9 cellular contexts compared by ENCODE assay signal in genomic region chr13:98761979-98762616, GRCh38. TPM values are rescaled to one million over a fixed set of nuclear protein-coding genes. Genes with fewer than 3 reads are reported as not detected.
DNase-seq lines count a peak whose midpoint lies in the region; ATAC-seq and TF ChIP-seq lines count a peak whose summit lies in the region.
"Had no signal": no experiment of that assay in that cellular context is flagged by ENCODE, and none has a peak within 500 bp of the region (broad histone marks: within the 10 kb centered on the region; RNA-seq: fewer than 3 reads in every experiment).

No MANE protein-coding gene starts in this region.

- H3K4me3 Mint-ChIP-seq in CD4-positive, CD25-positive, alpha-beta regulatory T cell: peak overlapping the region in 1 of 4 donors; percentile 65
- H3K4me3 Mint-ChIP-seq in activated T-helper 1 cell treated with anti-CD3 and anti-CD28 coated beads, Interleukin-12 subunit alpha, Interleukin-12 subunit beta, Interleukin-2, Interleukin-4 antibody, amounts not matched to agents 30 ng/mL and 10 ng/mL and 1 ng/mL, durations not matched to agents 14 hours and 24 hours and 36 hours: peak overlapping the region; percentile 37
- no peak overlapping the region for H3K4me3 Mint-ChIP-seq in nephron progenitor cell
- H3K4me3 Mint-ChIP-seq in immature natural killer cell: no peak overlapping the region
- H3K4me3 Mint-ChIP-seq: brain had no signal

- H3K27me3 Mint-ChIP-seq in CD4-positive, CD25-positive, alpha-beta regulatory T cell: peaks cover 11% of the 10 kb centered on the region
- H3K27me3 Mint-ChIP-seq in activated T-helper 1 cell treated with anti-CD3 and anti-CD28 coated beads, Interleukin-12 subunit alpha, Interleukin-12 subunit beta, Interleukin-2, Interleukin-4 antibody, amounts not matched to agents 30 ng/mL and 10 ng/mL and 1 ng/mL, durations not matched to agents 14 hours and 24 hours and 36 hours (ENCODE audit: insufficient read depth): no peaks in the 10 kb centered on the region
- H3K27me3 Mint-ChIP-seq in nephron progenitor cell (ENCODE audit: low read depth, poor library complexity) (peaks cover 9% of the 10 kb centered on the region), immature natural killer cell (ENCODE audit: low read depth in 3 of 3) (peaks cover 0 to 6% (median 1%) of the 10 kb centered on the region in 3 donors)

- no peaks in the 10 kb centered on the region for H3K4me1 Mint-ChIP-seq in CD4-positive, CD25-positive, alpha-beta regulatory T cell
- peaks cover 8% of the 10 kb centered on the region for H3K4me1 Mint-ChIP-seq in activated T-helper 1 cell treated with anti-CD3 and anti-CD28 coated beads, Interleukin-12 subunit alpha, Interleukin-12 subunit beta, Interleukin-2, Interleukin-4 antibody, amounts not matched to agents 30 ng/mL and 10 ng/mL and 1 ng/mL, durations not matched to agents 14 hours and 24 hours and 36 hours (ENCODE audit: low read depth)
- H3K4me1 Mint-ChIP-seq in nephron progenitor cell (peaks cover 8% of the 10 kb centered on the region), immature natural killer cell (no peaks in the 10 kb centered on the region)

- H3K9ac ChIP-seq in mucosa of rectum (ENCODE audit: low read depth in 1 of 2, low read length in 2 of 2): no peak overlapping the region

- no peak for ATAC-seq in CD4-positive, CD25-positive, alpha-beta regulatory T cell (ENCODE audit: low read depth in 2 of 2)
- peak; percentile 15 for ATAC-seq in GM21529 (IDR thresholded peaks at IDR 0.05; ENCODE audit: unreplicated experiment)

- peak overlapping the region; percentile 13 for H3K4me3 ChIP-seq in CD4-positive, CD25-positive, alpha-beta regulatory T cell (ENCODE audit: low read depth, low read length)
- H3K4me3 ChIP-seq in mucosa of rectum (ENCODE audit: low read length in 2 of 2) (peak overlapping the region; percentile 17 to 63), ascending aorta (no peak overlapping the region)

- peak overlapping the region in 1 of 3 donors; percentile 57 for H3K27ac Mint-ChIP-seq in CD4-positive, CD25-positive, alpha-beta regulatory T cell
- H3K27ac Mint-ChIP-seq in activated T-helper 1 cell treated with anti-CD3 and anti-CD28 coated beads, Interleukin-12 subunit alpha, Interleukin-12 subunit beta, Interleukin-2, Interleukin-4 antibody, amounts not matched to agents 30 ng/mL and 10 ng/mL and 1 ng/mL, durations not matched to agents 14 hours and 24 hours and 36 hours: no peak overlapping the region
- H3K27ac Mint-ChIP-seq in nephron progenitor cell (no peak overlapping the region), immature natural killer cell (no peak overlapping the region)
- H3K27ac Mint-ChIP-seq: brain had no signal

- no peaks in the 10 kb centered on the region for H3K27me3 ChIP-seq in CD4-positive, CD25-positive, alpha-beta regulatory T cell (ENCODE audit: control insufficient read depth, insufficient read depth, low read length)
- H3K27me3 ChIP-seq in mucosa of rectum (ENCODE audit: control insufficient read depth in 2 of 2, insufficient read depth in 2 of 2, low read length in 2 of 2): no peaks in the 10 kb centered on the region
- H3K27me3 ChIP-seq in ascending aorta: no peaks in the 10 kb centered on the region

- H3K4me1 ChIP-seq in CD4-positive, CD25-positive, alpha-beta regulatory T cell (ENCODE audit: control insufficient read depth, insufficient read depth, low read length, poor library complexity, severe bottlenecking): no peaks in the 10 kb centered on the region
- H3K4me1 ChIP-seq in mucosa of rectum (ENCODE audit: control insufficient read depth in 2 of 2, insufficient read depth in 2 of 2, low read length in 2 of 2) (peaks cover 0 to 5% of the 10 kb centered on the region in 2 donors), ascending aorta (no peaks in the 10 kb centered on the region)

- DNase-seq in CD4-positive, CD25-positive, alpha-beta regulatory T cell: no peak
- DNase-seq in activated T-helper 1 cell treated with anti-CD3 and anti-CD28 coated beads, Interleukin-12 subunit alpha, Interleukin-12 subunit beta, Interleukin-2, Interleukin-4 antibody, amounts not matched to agents 30 ng/mL and 10 ng/mL and 1 ng/mL, durations not matched to agents 14 hours and 24 hours and 36 hours (ENCODE audit: low spot score): no peak
- no peak for DNase-seq in nephron progenitor cell
- DNase-seq in GDM1 (lab: John Stamatoyannopoulos, UW): no peak
- DNase-seq in immature natural killer cell: no peak
- no peak for DNase-seq in ascending aorta (ENCODE audit: low spot score in 2 of 2)

- peaks cover 2% of the 10 kb centered on the region for H3K36me3 Mint-ChIP-seq in CD4-positive, CD25-positive, alpha-beta regulatory T cell
- no peaks in the 10 kb centered on the region for H3K36me3 Mint-ChIP-seq in activated T-helper 1 cell treated with anti-CD3 and anti-CD28 coated beads, Interleukin-12 subunit alpha, Interleukin-12 subunit beta, Interleukin-2, Interleukin-4 antibody, amounts not matched to agents 30 ng/mL and 10 ng/mL and 1 ng/mL, durations not matched to agents 14 hours and 24 hours and 36 hours (ENCODE audit: low read depth)
- H3K36me3 Mint-ChIP-seq in nephron progenitor cell (ENCODE audit: low read depth): peaks cover 4% of the 10 kb centered on the region
- peaks cover 0 to 3% (median 0%) of the 10 kb centered on the region in 3 donors for H3K36me3 Mint-ChIP-seq in immature natural killer cell

- no peaks in the 10 kb centered on the region for H3K36me3 ChIP-seq in CD4-positive, CD25-positive, alpha-beta regulatory T cell (ENCODE audit: control insufficient read depth, insufficient read depth, low read length)
- no peaks in the 10 kb centered on the region for H3K36me3 ChIP-seq in mucosa of rectum (ENCODE audit: control insufficient read depth in 2 of 2, insufficient read depth in 2 of 2, low read length in 2 of 2)
- H3K36me3 ChIP-seq in ascending aorta: no peaks in the 10 kb centered on the region

- no peaks in the 10 kb centered on the region for H3K9me3 ChIP-seq in CD4-positive, CD25-positive, alpha-beta regulatory T cell (ENCODE audit: control insufficient read depth in 2 of 2, low read length in 2 of 2)
- H3K9me3 ChIP-seq in mucosa of rectum (ENCODE audit: control insufficient read depth in 2 of 2, low read length in 2 of 2) (no peaks in the 10 kb centered on the region), ascending aorta (no peaks in the 10 kb centered on the region)

- peaks cover 0 to 8% (median 2%) of the 10 kb centered on the region in 7 donors for H3K9me3 Mint-ChIP-seq in CD4-positive, CD25-positive, alpha-beta regulatory T cell
- H3K9me3 Mint-ChIP-seq in activated T-helper 1 cell treated with anti-CD3 and anti-CD28 coated beads, Interleukin-12 subunit alpha, Interleukin-12 subunit beta, Interleukin-2, Interleukin-4 antibody, amounts not matched to agents 30 ng/mL and 10 ng/mL and 1 ng/mL, durations not matched to agents 14 hours and 24 hours and 36 hours: peaks cover 15% of the 10 kb centered on the region
- H3K9me3 Mint-ChIP-seq in nephron progenitor cell (peaks cover 23% of the 10 kb centered on the region), immature natural killer cell (peaks cover 0 to 6% (median 2%) of the 10 kb centered on the region in 6 donors)

- intact Hi-C loops in activated T-helper 1 cell treated with anti-CD3 and anti-CD28 coated beads, Interleukin-12 subunit alpha, Interleukin-12 subunit beta, Interleukin-2, Interleukin-4 antibody, amounts not matched to agents 30 ng/mL and 10 ng/mL and 1 ng/mL, durations not matched to agents 14 hours and 24 hours and 36 hours (cut with micrococcal nuclease): no loop called here
- intact Hi-C loops in ascending aorta (cut with DNase I): no loop called here

- H3K27ac ChIP-seq in CD4-positive, CD25-positive, alpha-beta regulatory T cell (ENCODE audit: insufficient read depth, low read length, poor library complexity, severe bottlenecking): no peak overlapping the region
- H3K27ac ChIP-seq in mucosa of rectum (ENCODE audit: low read depth in 2 of 2, low read length in 2 of 2) (no peak overlapping the region), ascending aorta (no peak overlapping the region)

- TF ChIP-seq CTCF in nephron progenitor cell (IDR thresholded peaks at IDR 0.05): no peak
- TF ChIP-seq CTCF in ascending aorta (IDR thresholded peaks at IDR 0.05): no peak

RNA-seq across cellular contexts. Expression of gene SLC15A1, which starts 9.6 kb away (rescaled TPM):
- not detected for total RNA-seq in CD4-positive, CD25-positive, alpha-beta regulatory T cell
- not detected for polyA plus RNA-seq in CD4-positive, CD25-positive, alpha-beta regulatory T cell
- not detected in 2 replicates for total RNA-seq in activated T-helper 1 cell treated with anti-CD3 and anti-CD28 coated beads, Interleukin-12 subunit alpha, Interleukin-12 subunit beta, Interleukin-2, Interleukin-4 antibody, amounts not matched to agents 30 ng/mL and 10 ng/mL and 1 ng/mL, durations not matched to agents 14 hours and 24 hours and 36 hours
- polyA plus RNA-seq in immature natural killer cell: not detected
- total RNA-seq in ascending aorta: not detected

Comparison
In these comparisons a context has a peak if more than half of its experiments do, and no peak if none do; other contexts are left out.
1. H3K4me3 ChIP-seq: peak in CD4-positive, CD25-positive, alpha-beta regulatory T cell (single experiment) and mucosa of rectum (2 of 2); none in ascending aorta (0 of 2).